In the genomic region with DNA sequence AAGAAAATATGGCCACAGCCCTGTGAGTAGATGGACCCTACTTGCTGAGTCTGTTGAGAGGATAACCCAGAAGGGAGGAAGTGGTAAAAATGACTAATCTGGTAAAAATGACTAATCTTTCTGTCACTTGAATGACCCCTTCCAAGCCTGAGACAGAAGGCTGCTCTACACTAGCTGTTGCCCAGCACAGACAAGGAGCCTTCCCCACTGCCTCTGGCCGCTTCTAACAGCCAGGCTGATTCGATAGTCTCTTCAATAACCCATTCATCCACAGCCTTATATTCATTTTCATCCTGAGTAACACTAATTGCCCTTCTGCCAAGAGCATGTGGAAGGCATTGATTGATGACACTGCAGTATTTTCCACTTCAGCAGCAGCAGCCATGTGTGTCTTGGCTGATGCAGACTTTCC, we compare ENCODE assay signal across 10 cellular contexts. TPM values are rescaled to one million over a fixed set of nuclear protein-coding genes. Genes with fewer than 3 reads are reported as not detected.
A peak's percentile ranks its signal among the peaks of the same experiment; 100 is the strongest.
DNase-seq lines count a peak whose midpoint lies in the region; ATAC-seq, FAIRE-seq and TF ChIP-seq lines count a peak whose summit lies in the region.
"Had no signal": no experiment of that assay in that cellular context is flagged by ENCODE, and none has a peak within 500 bp of the region (broad histone marks: within the 10 kb centered on the region; RNA-seq: fewer than 3 reads in every experiment).

No MANE protein-coding gene starts in this region.

- TF ChIP-seq POLR2A in GM12892 (IDR thresholded peaks at IDR 0.05; ENCODE audit: low read depth, low read length) (no peak), K562 (conservative IDR thresholded peaks at IDR 0.05) (no peak), tibial nerve (IDR thresholded peaks at IDR 0.05) (no peak)

- no TSS peak for BruUV-seq in K562 (replicated peaks; lab: Mats Ljungman, UMichigan)

- H2AFZ ChIP-seq in K562 (ENCODE audit: low read depth, low read length), result no peak overlapping the region

- intact Hi-C loops in K562 (cut with micrococcal nuclease), result no loop called here

- no peak for TF ChIP-seq RAD21 in K562 (CRISPR knock-in tag; conservative IDR thresholded peaks at IDR 0.05 in 1 of 2, IDR thresholded peaks at IDR 0.05 in 1 of 2)

- CTCF ChIA-PET in K562 (lab: Yijun Ruan, JAX; ENCODE audit: low intra/inter-chr PET ratio), result no interaction called here

- TF ChIP-seq EP300 in K562 (IDR thresholded peaks at IDR 0.05; ENCODE audit: low read length) (peak; percentile 15; the same call in 1 of the 2 replicates), tibial nerve (IDR thresholded peaks at IDR 0.05) (no peak)

- POLR2A ChIA-PET in K562 (lab: Yijun Ruan, JAX), result no interaction called here

- H3K4me3 ChIP-seq in K562, result no peak overlapping the region
- H3K4me3 ChIP-seq in tibial nerve, result no peak overlapping the region
- H3K4me3 ChIP-seq: SK-N-MC had no signal

- no peak for DNase-seq in GM12892 (ENCODE audit: insufficient read length)
- peak; percentile 96 for DNase-seq in HT1080 (ENCODE audit: low read depth)
- peak; percentile 8 to 38 (median 20) for DNase-seq in K562 (ENCODE audit: extremely low read depth in 1 of 4, low spot score in 3 of 4)
- DNase-seq in smooth muscle cell of the brain vasculature (ENCODE audit: low read depth, low spot score), result peak; percentile 3
- DNase-seq in tibial nerve (ENCODE audit: low spot score in 2 of 2), result no peak
- DNase-seq in stimulated activated CD4-positive, alpha-beta T cell treated with anti-CD3 and anti-CD28 coated beads, Interleukin-2, amount 100 ng/mL, for 48 hours, result no peak
- DNase-seq in dedifferentiated amniotic fluid mesenchymal stem cell (ENCODE audit: extremely low spot score), result no peak
- DNase-seq: naive B cell had no signal

- H3K79me2 ChIP-seq in K562 (ENCODE audit: control insufficient read depth, insufficient read depth, low read length), result no peaks in the 10 kb centered on the region

- H3K4me1 ChIP-seq in K562 (replicated peaks in 1 of 2; ENCODE audit: control insufficient read depth in 2 of 2, insufficient read depth in 2 of 2, low read length in 2 of 2), result peaks cover 0 to 8% of the 10 kb centered on the region in 2 experiments; a peak in 2 of 5 replicates
- no peaks in the 10 kb centered on the region for H3K4me1 ChIP-seq in tibial nerve

- 0% methylated on average over 2 of the region's 2 CpGs for WGBS in K562 (ENCODE audit: insufficient coverage, low coverage, missing lambda C conversion rate)
- 29 to 47% methylated on average over 2 of the region's 2 CpGs for WGBS in tibial nerve, 2 donors

- peak overlapping the region; percentile 60; the same call in 2 of the 3 replicates for H3K27ac ChIP-seq in K562 (ENCODE audit: extremely low read depth, low read depth, low read length)
- no peak overlapping the region for H3K27ac ChIP-seq in tibial nerve
- H3K27ac ChIP-seq: SK-N-MC had no signal

- H3K9me1 ChIP-seq in K562 (ENCODE audit: control insufficient read depth, insufficient read depth, low read length), result no peaks in the 10 kb centered on the region

- H3K9me3 ChIP-seq in K562 (replicated peaks; ENCODE audit: control insufficient read depth, insufficient read depth, low read depth, low read length) (no peaks in the 10 kb centered on the region), tibial nerve (no peaks in the 10 kb centered on the region)

- H3K9ac ChIP-seq in K562 (ENCODE audit: insufficient read depth in 1 of 2, low read depth in 2 of 2, low read length in 2 of 2), result no peak overlapping the region

- H4K20me1 ChIP-seq in K562 (replicated peaks; ENCODE audit: control insufficient read depth, insufficient read depth, low read length), result no peaks in the 10 kb centered on the region

- TF ChIP-seq CTCF in K562 (IDR thresholded peaks at IDR 0.05 in 2 of 3, conservative IDR thresholded peaks at IDR 0.05 in 1 of 3; ENCODE audit: insufficient read depth in 2 of 3, low read depth in 1 of 3, low read length in 3 of 3), result no peak
- TF ChIP-seq CTCF in tibial nerve (IDR thresholded peaks at IDR 0.05), result no peak

- in situ Hi-C loops in K562 (cut with MboI), result no loop called here

- H3K4me2 ChIP-seq in K562 (ENCODE audit: insufficient read depth, low read length), result no peak overlapping the region

- H3K36me3 ChIP-seq in K562 (ENCODE audit: control insufficient read depth, insufficient read depth, low read length), result no peaks in the 10 kb centered on the region
- H3K36me3 ChIP-seq in tibial nerve, result no peaks in the 10 kb centered on the region

- H3K27me3 ChIP-seq in K562 (ENCODE audit: control insufficient read depth in 2 of 2, insufficient read depth in 2 of 2, low read length in 2 of 2) (no peaks in the 10 kb centered on the region), tibial nerve (no peaks in the 10 kb centered on the region)

- peak; percentile 94 for FAIRE-seq in GM12892 (lab: Jason Lieb, UNC)
- peak; percentile 78 for FAIRE-seq in K562 (lab: Jason Lieb, UNC)

- ATAC-seq in GM21717 (IDR thresholded peaks at IDR 0.05; ENCODE audit: unreplicated experiment), result peak; percentile 97
- peak; percentile 60 for ATAC-seq in K562

TF ChIP-seq in K562, 482 proteins besides CTCF, POLR2A, EP300 and RAD21 (continues in another document):
- no peak for TF ChIP-seq MIER1 (IDR thresholded peaks at IDR 0.05; ENCODE audit: low read depth)
- TF ChIP-seq, protein P1, sequence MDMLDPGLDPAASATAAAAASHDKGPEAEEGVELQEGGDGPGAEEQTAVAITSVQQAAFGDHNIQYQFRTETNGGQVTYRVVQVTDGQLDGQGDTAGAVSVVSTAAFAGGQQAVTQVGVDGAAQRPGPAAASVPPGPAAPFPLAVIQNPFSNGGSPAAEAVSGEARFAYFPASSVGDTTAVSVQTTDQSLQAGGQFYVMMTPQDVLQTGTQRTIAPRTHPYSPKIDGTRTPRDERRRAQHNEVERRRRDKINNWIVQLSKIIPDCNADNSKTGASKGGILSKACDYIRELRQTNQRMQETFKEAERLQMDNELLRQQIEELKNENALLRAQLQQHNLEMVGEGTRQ (CRISPR knock-in tag; IDR thresholded peaks at IDR 0.05), result no peak
- no peak for TF ChIP-seq CHD4 (IDR thresholded peaks at IDR 0.05; ENCODE audit: insufficient read depth, insufficient replicate concordance, low read depth, low read length, poor library complexity, severe bottlenecking)
- TF ChIP-seq ZNF436 (CRISPR knock-in tag; IDR thresholded peaks at IDR 0.05), result no peak
- TF ChIP-seq ARID1B (IDR thresholded peaks at IDR 0.05), result peak; percentile 73
- peak; percentile 79 for TF ChIP-seq MAFG (tag; conservative IDR thresholded peaks at IDR 0.05)
- no peak for TF ChIP-seq MYC (IDR thresholded peaks at IDR 0.05; ENCODE audit: low read depth, low read length)
- TF ChIP-seq MYC (CRISPR knock-in tag; IDR thresholded peaks at IDR 0.05; ENCODE audit: borderline replicate concordance, low read depth), result no peak
- no peak for TF ChIP-seq CAMTA2 (CRISPR knock-in tag; conservative IDR thresholded peaks at IDR 0.05)
- TF ChIP-seq EP400 (IDR thresholded peaks at IDR 0.05), result no peak
- no peak for TF ChIP-seq RBM17 (IDR thresholded peaks at IDR 0.05; ENCODE audit: borderline replicate concordance, low read depth, low read length)
- TF ChIP-seq JUND (IDR thresholded peaks at IDR 0.05; ENCODE audit: borderline replicate concordance, low read depth, low read length), result peak; percentile 81; the same call in 1 of the 2 replicates
- peak; percentile 82; the same call in 2 of the 3 replicates for TF ChIP-seq JUND (tag; IDR thresholded peaks at IDR 0.05; ENCODE audit: borderline replicate concordance, low read depth, low read length)
- TF ChIP-seq, protein P2, sequence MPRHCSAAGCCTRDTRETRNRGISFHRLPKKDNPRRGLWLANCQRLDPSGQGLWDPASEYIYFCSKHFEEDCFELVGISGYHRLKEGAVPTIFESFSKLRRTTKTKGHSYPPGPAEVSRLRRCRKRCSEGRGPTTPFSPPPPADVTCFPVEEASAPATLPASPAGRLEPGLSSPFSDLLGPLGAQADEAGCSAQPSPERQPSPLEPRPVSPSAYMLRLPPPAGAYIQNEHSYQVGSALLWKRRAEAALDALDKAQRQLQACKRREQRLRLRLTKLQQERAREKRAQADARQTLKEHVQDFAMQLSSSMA (CRISPR knock-in tag; IDR thresholded peaks at IDR 0.05), result no peak
- TF ChIP-seq SMAD3 (CRISPR knock-in tag; conservative IDR thresholded peaks at IDR 0.05), result no peak

RNA-seq across cellular contexts. Expression of a gene that starts 18.4 kb away (rescaled TPM):
- not detected for polyA plus RNA-seq in GM12892 (2012; ENCODE audit: missing spikeins)
- not detected in 2 replicates for total RNA-seq in HT1080 (2014; rRNA removed; shearing (Covaris generic))
- 0.10 TPM in 1 of 2 replicates, not detected in the other for polyA plus RNA-seq in HT1080 (2015; cell fraction: cytosol; rRNA removed)
- not detected in 2 replicates for polyA plus RNA-seq in HT1080 (2015; cell fraction: nucleus; rRNA removed)
- not detected in 2 replicates for total RNA-seq in K562 (2011; cell fraction: chromatin; rRNA removed; ENCODE audit: low replicate concordance)
- not detected in 2 replicates for total RNA-seq in K562 (2011; cell fraction: nucleolus; rRNA removed)
- total RNA-seq in K562 (2011; cell fraction: nucleoplasm; rRNA removed), result not detected in 2 replicates
- total RNA-seq in K562 (2014; rRNA removed) (0.29 TPM in 1 of 2 replicates, not detected in the other), K562 (2014; rRNA removed; fragmentation: Illumina TruSeq; extraction: Trizol) (0.11 TPM in 1 of 2 replicates, not detected in the other), K562 (2015; rRNA removed; fragmentation: Illumina TruSeq; extraction: Trizol) (0.14 and 0.19 TPM in 2 replicates), K562 (2021) (0.16 and 0.25 TPM in 2 replicates), tibial nerve (not detected)
- polyA plus RNA-seq in K562 (2011; rRNA removed) (0.07 TPM in 1 of 2 replicates, not detected in the other), K562 (2014; fragmentation: Illumina TruSeq; extraction: Trizol) (0.13 and 0.14 TPM in 2 replicates), K562 (2014; fragmentation: Nextera tagmentation; extraction: Ambion mirVana) (under 1 TPM; 0.08 to 0.45 TPM), K562 (2014; rRNA removed) (0.27 TPM in 1 of 2 replicates, not detected in the other)
- polyA plus RNA-seq in K562 (2011; cell fraction: cytosol; rRNA removed), result 0.04 TPM in 1 of 2 replicates, not detected in the other
- polyA plus RNA-seq in K562 (2011; cell fraction: nucleus; rRNA removed), result not detected in 2 replicates
- polyA plus RNA-seq in K562 (2012), result 1.8 and 4.3 TPM in 2 replicates
- 0.14 TPM in 1 of 2 replicates, not detected in the other for polyA minus RNA-seq in K562 (2011; rRNA and poly(A)+ RNA removed)
- polyA minus RNA-seq in K562 (2011; cell fraction: cytosol; rRNA and poly(A)+ RNA removed), result not detected in 2 replicates
- not detected in 2 replicates for polyA minus RNA-seq in K562 (2011; cell fraction: nucleus; rRNA and poly(A)+ RNA removed)

Comparison
In these comparisons a context has a peak if more than half of its experiments do, and no peak if none do; other contexts are left out.
1. DNase-seq: peak in HT1080 (single experiment), K562 (4 of 4) and smooth muscle cell of the brain vasculature (single experiment); none in GM12892 (single experiment), tibial nerve (0 of 2), stimulated activated CD4-positive, alpha-beta T cell treated with anti-CD3 and anti-CD28 coated beads, Interleukin-2, amount 100 ng/mL, for 48 hours (0 of 2) and dedifferentiated amniotic fluid mesenchymal stem cell (single experiment).